In genomic region chr3:13019706-13020105, GRCh38 we compare ENCODE assay signal across 15 cellular contexts. TPM values are rescaled to one million over a fixed set of nuclear protein-coding genes. Genes with fewer than 3 reads are reported as not detected.
DNase-seq lines count a peak whose midpoint lies in the region; ATAC-seq and TF ChIP-seq lines count a peak whose summit lies in the region.
"Had no signal": no experiment of that assay in that cellular context is flagged by ENCODE, and none has a peak within 500 bp of the region (broad histone marks: within the 10 kb centered on the region; RNA-seq: fewer than 3 reads in every experiment).

No MANE protein-coding gene starts in this region.

- 85% methylated on average over 12 of the region's 12 CpGs for WGBS in smooth muscle cell (ENCODE audit: low lambda C conversion rate)

- H3K36me3 ChIP-seq in WERI-Rb-1: peaks cover 7% of the 10 kb centered on the region
- no peaks in the 10 kb centered on the region for H3K36me3 ChIP-seq in iPS-18a (ENCODE audit: control insufficient read depth, low read depth, low read length)
- no peaks in the 10 kb centered on the region for H3K36me3 ChIP-seq in smooth muscle cell (ENCODE audit: low read depth)
- H3K36me3 ChIP-seq: stomach had no signal

- DNase-seq in WERI-Rb-1 (no peak), smooth muscle cell (lab: John Stamatoyannopoulos, UW; ENCODE audit: unreplicated experiment) (no peak), germinal center (ENCODE audit: low spot score) (no peak)
- no peak for DNase-seq in activated CD4-positive, alpha-beta memory T cell treated with anti-CD3 and anti-CD28 coated beads for 36 hours
- DNase-seq: activated CD4-positive, alpha-beta T cell treated with anti-CD3 and anti-CD28 coated beads for 48 hours; NCI-H1417; NCI-H748 treated with DMSO at 0.1 percent for 48 hours; stimulated activated CD4-positive, alpha-beta T cell treated with anti-CD3 and anti-CD28 coated beads, Interleukin-4, amount 100 ng/mL, for 4 hours; stomach had no signal

- H3K79me2 ChIP-seq in smooth muscle cell (ENCODE audit: low read depth): no peaks in the 10 kb centered on the region

- H3K4me3 ChIP-seq in WERI-Rb-1 (ENCODE audit: low read depth, low read length): no peak overlapping the region
- H3K4me3 ChIP-seq in iPS-18a (ENCODE audit: low read length): peak overlapping the region; percentile 61
- no peak overlapping the region for H3K4me3 ChIP-seq in smooth muscle cell

- H3K27me3 Mint-ChIP-seq in activated CD4-positive, alpha-beta memory T cell treated with anti-CD3 and anti-CD28 coated beads for 36 hours: no peaks in the 10 kb centered on the region

- no peak overlapping the region for H3K27ac Mint-ChIP-seq in activated CD4-positive, alpha-beta memory T cell treated with anti-CD3 and anti-CD28 coated beads for 36 hours
- H3K27ac Mint-ChIP-seq: activated T-helper 2 cell treated with anti-CD3 and anti-CD28 coated beads, Interferon-gamma antibody, Interleukin-2, Interleukin-4, amounts not matched to agents 10 μg/mL and 5 μg/mL and 100 μg/mL, durations not matched to agents 14 hours and 24 hours and 36 hours had no signal

- H3K27me3 ChIP-seq in WERI-Rb-1 (ENCODE audit: insufficient read depth, low read depth, severe bottlenecking) (no peaks in the 10 kb centered on the region), iPS-18a (ENCODE audit: control insufficient read depth, insufficient read depth, low read length) (peaks cover 10% of the 10 kb centered on the region), smooth muscle cell (ENCODE audit: low read depth) (no peaks in the 10 kb centered on the region)
- H3K27me3 ChIP-seq: stomach had no signal

- CTCF ChIA-PET in activated CD4-positive, alpha-beta memory T cell treated with anti-CD3 and anti-CD28 coated beads for 36 hours (lab: Charles Lee): no interaction called here

- no peaks in the 10 kb centered on the region for H3K36me3 Mint-ChIP-seq in activated CD4-positive, alpha-beta memory T cell treated with anti-CD3 and anti-CD28 coated beads for 36 hours

- POLR2A ChIA-PET in activated CD4-positive, alpha-beta memory T cell treated with anti-CD3 and anti-CD28 coated beads for 36 hours (lab: Charles Lee): no interaction called here

- no peak overlapping the region for H3K9ac ChIP-seq in iPS-18a (ENCODE audit: low read length)
- H3K9ac ChIP-seq in smooth muscle cell (ENCODE audit: low read depth): no peak overlapping the region

- TF ChIP-seq POLR2A in GM18951 (IDR thresholded peaks at IDR 0.05; ENCODE audit: extremely low read depth, insufficient read depth, insufficient read length): peak; percentile 32

- H4K20me1 ChIP-seq in smooth muscle cell (ENCODE audit: low read depth): no peaks in the 10 kb centered on the region

- H3K4me1 ChIP-seq in iPS-18a (ENCODE audit: control insufficient read depth, low read depth, low read length) (peaks cover 25% of the 10 kb centered on the region), smooth muscle cell (ENCODE audit: low read depth) (peaks cover 47% of the 10 kb centered on the region)

- H3K9me3 Mint-ChIP-seq in activated CD4-positive, alpha-beta memory T cell treated with anti-CD3 and anti-CD28 coated beads for 36 hours: no peaks in the 10 kb centered on the region
- H3K9me3 Mint-ChIP-seq: activated T-helper 2 cell treated with anti-CD3 and anti-CD28 coated beads, Interferon-gamma antibody, Interleukin-2, Interleukin-4, amounts not matched to agents 10 μg/mL and 5 μg/mL and 100 μg/mL, durations not matched to agents 14 hours and 24 hours and 36 hours had no signal

- ATAC-seq in HG02852 (IDR thresholded peaks at IDR 0.05; ENCODE audit: unreplicated experiment) (no peak), GM18868 (IDR thresholded peaks at IDR 0.05; ENCODE audit: unreplicated experiment) (no peak)

- intact Hi-C loops in activated CD4-positive, alpha-beta memory T cell treated with anti-CD3 and anti-CD28 coated beads for 36 hours (cut with micrococcal nuclease): loop anchor here (10.0 kb wide), 2 partner anchors 355 to 1415 kb away; partner anchors contain the start of gene RAF1

- TF ChIP-seq CTCF in WERI-Rb-1 (IDR thresholded peaks at IDR 0.05; ENCODE audit: low read depth, low read length): no peak
- TF ChIP-seq CTCF in smooth muscle cell (IDR thresholded peaks at IDR 0.05; ENCODE audit: borderline replicate concordance, insufficient read depth, poor library complexity, severe bottlenecking): no peak

- peaks cover 7% of the 10 kb centered on the region for H3F3A ChIP-seq in smooth muscle cell (ENCODE audit: low read depth)

- peaks cover 12% of the 10 kb centered on the region for H3K4me1 Mint-ChIP-seq in activated CD4-positive, alpha-beta memory T cell treated with anti-CD3 and anti-CD28 coated beads for 36 hours (ENCODE audit: low read depth)

- in situ Hi-C loops in GM18951 (cut with MboI; ENCODE audit: low sequenced_read_pairs, unreplicated experiment): no loop called here

- H3K9me3 ChIP-seq in WERI-Rb-1 (ENCODE audit: severe bottlenecking) (no peaks in the 10 kb centered on the region), iPS-18a (ENCODE audit: control insufficient read depth, low read depth, low read length) (no peaks in the 10 kb centered on the region), smooth muscle cell (replicated peaks; ENCODE audit: low read depth) (no peaks in the 10 kb centered on the region)
- H3K9me3 ChIP-seq: stomach had no signal

- peak overlapping the region; percentile 82 for H3K4me2 ChIP-seq in smooth muscle cell

- no peak overlapping the region for H2AFZ ChIP-seq in smooth muscle cell (ENCODE audit: low read depth)

- H3K27ac ChIP-seq in WERI-Rb-1 (0 out of 2 replicates have a peak overlapping the region, but pooled peaks have one; percentile 15), iPS-18a (ENCODE audit: low read length) (no peak overlapping the region), smooth muscle cell (ENCODE audit: low read depth) (peak overlapping the region; percentile 67)
- H3K27ac ChIP-seq: HL-60 had no signal

- no peak overlapping the region for H3K4me3 Mint-ChIP-seq in activated CD4-positive, alpha-beta memory T cell treated with anti-CD3 and anti-CD28 coated beads for 36 hours

RNA-seq across cellular contexts. Expression of gene IQSEC1, which starts 53.5 kb away (rescaled TPM):
- total RNA-seq in smooth muscle cell: 13.9 and 18.9 TPM in 2 replicates
- polyA plus RNA-seq in smooth muscle cell: 19.8 and 26.0 TPM in 2 replicates
- total RNA-seq in activated CD4-positive, alpha-beta memory T cell treated with anti-CD3 and anti-CD28 coated beads for 36 hours: 10 to 100 TPM; 42.5 to 43.8 TPM
